In the genomic region with DNA sequence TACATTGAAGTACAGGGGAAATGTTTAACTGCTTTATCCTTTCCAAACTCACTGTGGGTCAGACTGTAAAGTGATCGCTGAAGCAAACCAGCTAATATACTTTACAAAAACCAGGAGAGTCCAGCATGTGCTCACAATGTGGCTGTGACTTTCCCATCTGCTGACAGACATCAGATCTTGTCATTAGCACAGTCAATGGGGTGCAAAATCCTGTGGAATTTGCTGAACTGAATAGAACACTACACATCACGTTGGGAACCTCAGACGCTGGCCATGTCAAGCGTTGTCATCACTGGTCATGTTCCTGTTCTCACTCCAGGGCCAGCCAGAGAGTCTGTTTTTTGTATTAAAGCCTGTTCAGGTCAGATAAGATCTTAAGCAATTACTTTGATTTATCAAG, we compare ENCODE assay signal across 30 cellular contexts.
"Had no signal": no experiment of that assay in that cellular context is flagged by ENCODE, and none has a peak within 500 bp of the region (broad histone marks: within the 10 kb centered on the region; RNA-seq: fewer than 3 reads in every experiment).

No MANE protein-coding gene starts in this region.

- H3K27ac Mint-ChIP-seq: activated CD4-positive, alpha-beta memory T cell treated with anti-CD3 and anti-CD28 coated beads, Interleukin-2, amount 10 ng/mL, durations not matched to agents 7 days and 5 days; activated CD4-positive, alpha-beta T cell treated with anti-CD3 and anti-CD28 coated beads, Interleukin-2, amount 10 ng/mL, durations not matched to agents 7 days and 5 days; activated naive CD8-positive, alpha-beta T cell; activated T-cell treated with anti-CD3 and anti-CD28 coated beads, Interleukin-2, amount 50 U/mL, for 24 hours; activated T-helper 17 cell treated with anti-CD3 and anti-CD28 coated beads, Interleukin-2, amount 50 U/mL, for 72 hours; brain; effector memory CD8-positive, alpha-beta T cell had no signal

- H3K4me1 Mint-ChIP-seq: activated CD4-positive, alpha-beta memory T cell treated with anti-CD3 and anti-CD28 coated beads, Interleukin-2, amount 10 ng/mL, durations not matched to agents 7 days and 5 days; activated CD4-positive, alpha-beta T cell treated with anti-CD3 and anti-CD28 coated beads, Interleukin-2, amount 10 ng/mL, durations not matched to agents 7 days and 5 days; activated T-helper 17 cell treated with anti-CD3 and anti-CD28 coated beads, Interleukin-2, amount 50 U/mL, for 72 hours; brain; central memory CD8-positive, alpha-beta T cell had no signal

- DNase-seq: activated CD4-positive, alpha-beta memory T cell treated with anti-CD3 and anti-CD28 coated beads, Interleukin-2, amount 10 ng/mL, durations not matched to agents 7 days and 5 days; activated CD4-positive, alpha-beta T cell treated with anti-CD3 and anti-CD28 coated beads for 1 hour; activated CD4-positive, alpha-beta T cell treated with anti-CD3 and anti-CD28 coated beads for 4 hours; activated CD4-positive, alpha-beta T cell treated with anti-CD3 and anti-CD28 coated beads, Interleukin-2, amount 10 ng/mL, durations not matched to agents 7 days and 5 days; activated CD4-positive, alpha-beta T cell treated with anti-CD3 and anti-CD28 coated beads, Interleukin-2, amount 50 U/mL, for 4 hours; activated CD8-positive, alpha-beta memory T cell treated with anti-CD3 and anti-CD28 coated beads, Interleukin-2, amount 50 U/mL, for 48 hours; activated effector memory CD4-positive, alpha-beta T cell treated with Interleukin-2 at 50 U/mL for 16 hours; activated gamma-delta T cell treated with Interleukin-2 at 50 U/mL for 16 hours; activated naive CD4-positive, alpha-beta T cell treated with anti-CD3 and anti-CD28 coated beads, Interleukin-2, amount 50 U/mL, for 16 hours; activated naive CD4-positive, alpha-beta T cell treated with Interleukin-2 at 50 U/mL for 16 hours; activated T-cell treated with anti-CD3 and anti-CD28 coated beads for 4 hours; activated T-cell treated with anti-CD3 and anti-CD28 coated beads, Interleukin-2, amount 50 U/mL, for 24 hours; amniotic stem cell; anterior cingulate cortex; cortex of kidney; dermis blood vessel endothelial cell; effector CD4-positive, alpha-beta T cell; effector memory CD8-positive, alpha-beta T cell; erythroblast; foreskin melanocyte; heart right ventricle; T-helper 2 cell had no signal

- H3K27me3 Mint-ChIP-seq: activated CD4-positive, alpha-beta memory T cell treated with anti-CD3 and anti-CD28 coated beads, Interleukin-2, amount 10 ng/mL, durations not matched to agents 7 days and 5 days; activated CD4-positive, alpha-beta T cell treated with anti-CD3 and anti-CD28 coated beads, Interleukin-2, amount 10 ng/mL, durations not matched to agents 7 days and 5 days; activated naive CD8-positive, alpha-beta T cell; activated T-cell treated with anti-CD3 and anti-CD28 coated beads, Interleukin-2, amount 50 U/mL, for 24 hours; activated T-helper 17 cell treated with anti-CD3 and anti-CD28 coated beads, Interleukin-2, amount 50 U/mL, for 72 hours; central memory CD8-positive, alpha-beta T cell; effector memory CD8-positive, alpha-beta T cell had no signal

- ATAC-seq: activated T-helper 17 cell treated with anti-CD3 and anti-CD28 coated beads, Interleukin-2, amount 50 U/mL, for 72 hours; effector memory CD8-positive, alpha-beta T cell; gastroesophageal sphincter; heart right ventricle had no signal

- H3K79me2 ChIP-seq: hepatocyte had no signal

- H3K36me3 Mint-ChIP-seq: activated naive CD8-positive, alpha-beta T cell; brain had no signal

- H3K4me3 Mint-ChIP-seq: activated CD4-positive, alpha-beta memory T cell treated with anti-CD3 and anti-CD28 coated beads, Interleukin-2, amount 10 ng/mL, durations not matched to agents 7 days and 5 days; activated CD4-positive, alpha-beta T cell treated with anti-CD3 and anti-CD28 coated beads, Interleukin-2, amount 10 ng/mL, durations not matched to agents 7 days and 5 days; activated naive CD8-positive, alpha-beta T cell; activated T-cell treated with anti-CD3 and anti-CD28 coated beads, Interleukin-2, amount 50 U/mL, for 24 hours; activated T-helper 17 cell treated with anti-CD3 and anti-CD28 coated beads, Interleukin-2, amount 50 U/mL, for 72 hours; brain; central memory CD8-positive, alpha-beta T cell; effector memory CD8-positive, alpha-beta T cell had no signal

- H2AFZ ChIP-seq: hepatocyte had no signal

- H3K4me2 ChIP-seq: hepatocyte had no signal

- H3K27ac ChIP-seq: breast epithelium, esophagus muscularis mucosa, gastroesophageal sphincter, heart right ventricle, hepatocyte had no signal

- H3K4me1 ChIP-seq: breast epithelium had no signal

- H3K36me3 ChIP-seq: breast epithelium, esophagus muscularis mucosa, gastroesophageal sphincter, heart right ventricle had no signal

- H3K27me3 ChIP-seq: breast epithelium, esophagus muscularis mucosa, gastroesophageal sphincter, heart right ventricle, hepatocyte had no signal

- H3K9me3 ChIP-seq: breast epithelium, gastroesophageal sphincter had no signal

- H3K4me3 ChIP-seq: breast epithelium, esophagus muscularis mucosa, gastroesophageal sphincter, heart right ventricle, hepatocyte had no signal
